In the genomic region with DNA sequence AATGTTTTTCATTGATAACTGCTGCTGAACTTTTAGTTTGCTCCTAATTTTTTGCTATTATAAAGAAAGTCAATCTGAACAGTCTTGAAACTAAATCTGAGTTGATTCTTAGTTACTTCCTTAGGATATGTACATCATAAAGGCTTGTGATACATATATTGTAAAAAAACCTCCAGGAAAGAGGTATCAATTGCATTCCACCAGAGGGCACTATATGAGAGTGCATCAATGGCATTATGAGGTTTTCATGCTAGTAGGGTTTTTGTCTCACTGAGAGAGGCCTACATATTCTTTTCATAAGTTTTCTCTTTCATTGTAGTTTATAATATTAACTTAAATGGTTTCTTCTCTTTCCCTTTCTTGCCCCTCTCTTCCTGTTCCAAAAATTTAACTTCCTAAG, we compare ENCODE assay signal across 1 cellular context.
A peak's percentile ranks its signal among the peaks of the same experiment; 100 is the strongest.
TF ChIP-seq lines count a peak whose summit lies in the region.

No MANE protein-coding gene starts in this region.

TF ChIP-seq in K562, 482 proteins besides CTCF, POLR2A, EP300 and RAD21:
- TF ChIP-seq RCOR1 (IDR thresholded peaks at IDR 0.05; ENCODE audit: borderline replicate concordance in 1 of 2, low read depth in 2 of 2, low read length in 2 of 2) (no peak), SMC3 (conservative IDR thresholded peaks at IDR 0.05; ENCODE audit: insufficient read depth, low read depth, low read length) (0 out of 2 replicates have a peak, but pooled peaks have one; percentile 33), ZNF384 (IDR thresholded peaks at IDR 0.05; ENCODE audit: low read depth, low read length) (0 out of 2 replicates have a peak, but pooled peaks have one; percentile 7)
